14 cellular contexts compared by ENCODE assay signal in genomic region chr11:12291767-12292166, GRCh38.
DNase-seq lines count a peak whose midpoint lies in the region; FAIRE-seq and TF ChIP-seq lines count a peak whose summit lies in the region.
"Had no signal": no experiment of that assay in that cellular context is flagged by ENCODE, and none has a peak within 500 bp of the region (broad histone marks: within the 10 kb centered on the region; RNA-seq: fewer than 3 reads in every experiment).

No MANE protein-coding gene starts in this region.

- H3K4me1 ChIP-seq in BLaER1 treated with 17β-estradiol and CSF1 and Interleukin-3, amounts not matched to agents 10 nM and 100 nM, result peaks cover 48 to 60% (median 55%) of the 10 kb centered on the region in 10 experiments
- H3K4me1 ChIP-seq in kidney (ENCODE audit: control insufficient read depth in 1 of 2, insufficient read depth in 1 of 2, low read depth in 1 of 2, low read length in 2 of 2), result no peaks in the 10 kb centered on the region

- no peaks in the 10 kb centered on the region for H3K27me3 ChIP-seq in BLaER1 treated with 17β-estradiol and CSF1 and Interleukin-3, amounts not matched to agents 10 nM and 100 nM

- H3K4me2 ChIP-seq in BLaER1 treated with 17β-estradiol and CSF1 and Interleukin-3, amounts not matched to agents 10 nM and 100 nM, result peak overlapping the region; percentile 75 to 96 (median 88)

- peaks cover 10% of the 10 kb centered on the region for H3K27me3 Mint-ChIP-seq in nephron progenitor cell (ENCODE audit: low read depth, poor library complexity)

- no peak overlapping the region for H3K9ac ChIP-seq in BLaER1 treated with 17β-estradiol and CSF1 and Interleukin-3, amounts not matched to agents 10 nM and 100 nM
- H3K9ac ChIP-seq in kidney (ENCODE audit: low read length in 2 of 2), result no peak overlapping the region

- intact Hi-C loops in kidney (cut with DNase I), result no loop called here

- no peak overlapping the region for H3K27ac Mint-ChIP-seq in nephron progenitor cell
- H3K27ac Mint-ChIP-seq: IgD-negative memory B cell had no signal

- no peak overlapping the region for H3K4me3 Mint-ChIP-seq in nephron progenitor cell
- H3K4me3 Mint-ChIP-seq: IgD-negative memory B cell had no signal

- H3K36me3 Mint-ChIP-seq in nephron progenitor cell (ENCODE audit: low read depth), result no peaks in the 10 kb centered on the region

- H3K4me3 ChIP-seq in BLaER1 treated with 17β-estradiol and CSF1 and Interleukin-3, amounts not matched to agents 10 nM and 100 nM, result no peak overlapping the region
- no peak overlapping the region for H3K4me3 ChIP-seq in kidney (ENCODE audit: low read length in 2 of 2)
- H3K4me3 ChIP-seq: SK-N-MC had no signal

- 0 out of 22 replicates have a peak, but pooled peaks cover 0 to 6% (median 0%) of the 10 kb centered on the region in 11 experiments for H4K20me1 ChIP-seq in BLaER1 treated with 17β-estradiol and CSF1 and Interleukin-3, amounts not matched to agents 10 nM and 100 nM

- FAIRE-seq in kidney (lab: Jason Lieb, UNC), result no peak

- 0 out of 22 replicates have a peak overlapping the region, but pooled peaks of 1 of the 11 experiments have one; percentile 64 for H3K27ac ChIP-seq in BLaER1 treated with 17β-estradiol and CSF1 and Interleukin-3, amounts not matched to agents 10 nM and 100 nM
- H3K27ac ChIP-seq in kidney (ENCODE audit: low read depth in 2 of 2, low read length in 2 of 2), result no peak overlapping the region
- H3K27ac ChIP-seq: SK-N-MC had no signal

- H3K9me3 Mint-ChIP-seq in nephron progenitor cell, result no peaks in the 10 kb centered on the region
- H3K9me3 Mint-ChIP-seq: IgD-negative memory B cell had no signal

- peaks cover 30% of the 10 kb centered on the region for H3K4me1 Mint-ChIP-seq in nephron progenitor cell

- H3K9me3 ChIP-seq in BLaER1 treated with 17β-estradiol and CSF1 and Interleukin-3, amounts not matched to agents 10 nM and 100 nM (replicated peaks in 1 of 11), result peaks cover 0 to 20% (median 9%) of the 10 kb centered on the region in 11 experiments; a peak in 8 of 22 replicates
- no peaks in the 10 kb centered on the region for H3K9me3 ChIP-seq in kidney (ENCODE audit: control insufficient read depth in 1 of 2, low read length in 2 of 2)

- peak; percentile 1 for DNase-seq in AG20443 (ENCODE audit: low spot score)
- peak; percentile 19 for DNase-seq in MV-4-11 (lab: John Stamatoyannopoulos, UW)
- peak; percentile 22 for DNase-seq in kidney
- DNase-seq in GF-D8 (lab: John Stamatoyannopoulos, UW), result no peak
- DNase-seq in nephron progenitor cell, result no peak
- DNase-seq in NCI-H1092 (lab: John Stamatoyannopoulos, UW), result no peak
- DNase-seq: DMS 273 treated with DMSO at 0.1 percent for 48 hours, H7, NCI-H1092 treated with DMSO at 0.1 percent for 48 hours, NCI-H1694 treated with DMSO at 0.1 percent for 48 hours, NCI-H446 had no signal

- no peaks in the 10 kb centered on the region for H3K36me3 ChIP-seq in BLaER1 treated with 17β-estradiol and CSF1 and Interleukin-3, amounts not matched to agents 10 nM and 100 nM
- H3K36me3 ChIP-seq in kidney (ENCODE audit: control insufficient read depth in 1 of 2, insufficient read depth in 2 of 2, low read length in 2 of 2), result no peaks in the 10 kb centered on the region

- no peak for TF ChIP-seq CTCF in kidney (IDR thresholded peaks at IDR 0.05; ENCODE audit: borderline replicate concordance, extremely low read depth, insufficient read depth)
- no peak for TF ChIP-seq CTCF in nephron progenitor cell (IDR thresholded peaks at IDR 0.05)

Comparison
In these comparisons a context has a peak if more than half of its experiments do, and no peak if none do; other contexts are left out.
1. DNase-seq: peak in AG20443 (single experiment), MV-4-11 (single experiment) and kidney (single experiment); none in GF-D8 (single experiment), nephron progenitor cell (single experiment) and NCI-H1092 (single experiment).